ENCODE assay signal across 26 cellular contexts in genomic region chr2:173862612-173863217, GRCh38.
"Had no signal": no experiment of that assay in that cellular context is flagged by ENCODE, and none has a peak within 500 bp of the region (broad histone marks: within the 10 kb centered on the region; RNA-seq: fewer than 3 reads in every experiment).

No MANE protein-coding gene starts in this region.

- H3K27me3 ChIP-seq: ascending aorta, brain microvascular endothelial cell, esophagus squamous epithelium, right lobe of liver, suprapubic skin, tibial nerve had no signal

- H3K9me3 Mint-ChIP-seq: activated CD4-positive, alpha-beta T cell treated with anti-CD3 and anti-CD28 coated beads, Interleukin-2, amount 10 ng/mL, durations not matched to agents 7 days and 5 days; activated CD8-positive, alpha-beta T cell treated with anti-CD3 and anti-CD28 coated beads for 36 hours; natural killer cell treated with Interleukin-12 subunit alpha and Interleukin-12 subunit beta and Interleukin-15 and Interleukin-18, amount 100 ng/mL, for 72 hours; stimulated activated effector memory CD8-positive, alpha-beta T cell treated with anti-CD3 and anti-CD28 coated beads, Interleukin-12 subunit alpha, Interleukin-12 subunit beta, amount 100 ng/mL, for 72 hours; stimulated activated naive CD8-positive, alpha-beta T cell treated with anti-CD3 and anti-CD28 coated beads, Interleukin-15, amount 100 ng/mL, for 72 hours had no signal

- H3K4me1 ChIP-seq: parathyroid adenoma, right lobe of liver had no signal

- H3K4me3 ChIP-seq: ascending aorta, coronary artery, esophagus squamous epithelium, right lobe of liver, suprapubic skin, tibial nerve had no signal

- ATAC-seq: activated CD8-positive, alpha-beta memory T cell treated with anti-CD3 and anti-CD28 coated beads, Interleukin-2, amount 10 ng/mL, durations not matched to agents 7 days and 5 days; activated CD8-positive, alpha-beta T cell treated with anti-CD3 and anti-CD28 coated beads for 36 hours; natural killer cell treated with Interleukin-12 subunit alpha and Interleukin-12 subunit beta and Interleukin-15 and Interleukin-18, amount 100 ng/mL, for 72 hours; right lobe of liver; SK-N-SH treated with all-trans-retinoic acid at 6 μM for 48 hours; stimulated activated effector memory CD8-positive, alpha-beta T cell treated with anti-CD3 and anti-CD28 coated beads, Interleukin-12 subunit alpha, Interleukin-12 subunit beta, amount 100 ng/mL, for 72 hours; stimulated activated naive CD8-positive, alpha-beta T cell treated with anti-CD3 and anti-CD28 coated beads, Interleukin-15, amount 100 ng/mL, for 72 hours had no signal

- H3K36me3 Mint-ChIP-seq: activated CD8-positive, alpha-beta memory T cell treated with anti-CD3 and anti-CD28 coated beads, Interleukin-2, amount 10 ng/mL, durations not matched to agents 7 days and 5 days; natural killer cell treated with Interleukin-12 subunit alpha and Interleukin-12 subunit beta and Interleukin-15 and Interleukin-18, amount 100 ng/mL, for 72 hours; stimulated activated effector memory CD8-positive, alpha-beta T cell treated with anti-CD3 and anti-CD28 coated beads, Interleukin-12 subunit alpha, Interleukin-12 subunit beta, amount 100 ng/mL, for 72 hours had no signal

- H3K36me3 ChIP-seq: ascending aorta, brain microvascular endothelial cell, esophagus squamous epithelium, right lobe of liver, suprapubic skin, tibial nerve had no signal

- DNase-seq: activated CD4-positive, alpha-beta T cell treated with anti-CD3 and anti-CD28 coated beads, Interleukin-2, amount 10 ng/mL, durations not matched to agents 7 days and 5 days; activated CD4-positive, CD25-positive, alpha-beta regulatory T cell treated with anti-CD3 and anti-CD28 coated beads, Interleukin-2, amount 50 U/mL, for 72 hours; activated CD8-positive, alpha-beta memory T cell treated with anti-CD3 and anti-CD28 coated beads, Interleukin-2, amount 10 ng/mL, durations not matched to agents 7 days and 5 days; activated CD8-positive, alpha-beta T cell treated with anti-CD3 and anti-CD28 coated beads for 36 hours; activated effector memory CD4-positive, alpha-beta T cell treated with anti-CD3 and anti-CD28 coated beads, Interleukin-2, amount 50 U/mL, for 16 hours; activated naive CD4-positive, alpha-beta T cell treated with anti-CD3 and anti-CD28 coated beads, Interleukin-2, amount 50 U/mL, for 16 hours; activated T-cell treated with anti-CD3 and anti-CD28 coated beads for 4 hours; brain microvascular endothelial cell; central memory CD4-positive, alpha-beta T cell; esophagus squamous epithelium; foreskin fibroblast; mammary epithelial cell; midbrain; right lobe of liver; small intestine; stimulated activated CD4-positive, alpha-beta T cell treated with anti-CD3 and anti-CD28 coated beads, Interleukin-2, amount 100 ng/mL, for 24 hours; stimulated activated naive CD8-positive, alpha-beta T cell treated with anti-CD3 and anti-CD28 coated beads, Interleukin-15, amount 100 ng/mL, for 72 hours had no signal

- H3K27ac ChIP-seq: ascending aorta, brain microvascular endothelial cell, coronary artery, esophagus squamous epithelium, parathyroid adenoma, right lobe of liver, suprapubic skin, tibial nerve, VCaP had no signal

- H3K9me3 ChIP-seq: ascending aorta, esophagus squamous epithelium, right lobe of liver, suprapubic skin, tibial nerve had no signal

- H3K4me3 Mint-ChIP-seq: activated CD4-positive, alpha-beta T cell treated with anti-CD3 and anti-CD28 coated beads, Interleukin-2, amount 10 ng/mL, durations not matched to agents 7 days and 5 days; activated CD8-positive, alpha-beta memory T cell treated with anti-CD3 and anti-CD28 coated beads, Interleukin-2, amount 10 ng/mL, durations not matched to agents 7 days and 5 days; activated CD8-positive, alpha-beta T cell treated with anti-CD3 and anti-CD28 coated beads for 36 hours; natural killer cell treated with Interleukin-12 subunit alpha and Interleukin-12 subunit beta and Interleukin-15 and Interleukin-18, amount 100 ng/mL, for 72 hours; stimulated activated effector memory CD8-positive, alpha-beta T cell treated with anti-CD3 and anti-CD28 coated beads, Interleukin-12 subunit alpha, Interleukin-12 subunit beta, amount 100 ng/mL, for 72 hours; stimulated activated naive CD8-positive, alpha-beta T cell treated with anti-CD3 and anti-CD28 coated beads, Interleukin-15, amount 100 ng/mL, for 72 hours had no signal

- H3K27ac Mint-ChIP-seq: activated CD4-positive, alpha-beta T cell treated with anti-CD3 and anti-CD28 coated beads, Interleukin-2, amount 10 ng/mL, durations not matched to agents 7 days and 5 days; activated CD8-positive, alpha-beta memory T cell treated with anti-CD3 and anti-CD28 coated beads, Interleukin-2, amount 10 ng/mL, durations not matched to agents 7 days and 5 days; activated CD8-positive, alpha-beta T cell treated with anti-CD3 and anti-CD28 coated beads for 36 hours; natural killer cell treated with Interleukin-12 subunit alpha and Interleukin-12 subunit beta and Interleukin-15 and Interleukin-18, amount 100 ng/mL, for 72 hours; stimulated activated effector memory CD8-positive, alpha-beta T cell treated with anti-CD3 and anti-CD28 coated beads, Interleukin-12 subunit alpha, Interleukin-12 subunit beta, amount 100 ng/mL, for 72 hours; stimulated activated naive CD8-positive, alpha-beta T cell treated with anti-CD3 and anti-CD28 coated beads, Interleukin-15, amount 100 ng/mL, for 72 hours had no signal
